In genomic region chr5:114118511-114118910, GRCh38 we compare ENCODE assay signal across 19 cellular contexts.
"Had no signal": no experiment of that assay in that cellular context is flagged by ENCODE, and none has a peak within 500 bp of the region (broad histone marks: within the 10 kb centered on the region; RNA-seq: fewer than 3 reads in every experiment).

No MANE protein-coding gene starts in this region.

- DNase-seq: activated CD4-positive, alpha-beta memory T cell treated with anti-CD3 and anti-CD28 coated beads for 36 hours; activated naive CD4-positive, alpha-beta T cell; activated naive CD8-positive, alpha-beta T cell treated with anti-CD3 and anti-CD28 coated beads, Interleukin-2, amount 10 ng/mL, durations not matched to agents 7 days and 5 days; amygdala; body of pancreas; endodermal cell; foreskin keratinocyte; left cardiac atrium; mesenchymal stem cell; mucosa of descending colon; naive B cell; stimulated activated CD4-positive, alpha-beta T cell treated with anti-CD3 and anti-CD28 coated beads, Interleukin-2, amount 100 ng/mL, for 24 hours; stimulated activated naive CD4-positive, alpha-beta T cell treated with Interleukin-2 at 50 U/mL for 16 hours; thyroid gland had no signal

- H3K36me3 ChIP-seq: prostate gland, right atrium auricular region, thyroid gland had no signal

- H3K4me1 ChIP-seq: foreskin keratinocyte, prostate gland, right atrium auricular region, thyroid gland had no signal

- H3K27me3 ChIP-seq: body of pancreas, foreskin keratinocyte, hepatocyte, right atrium auricular region, thyroid gland had no signal

- H3K9me3 Mint-ChIP-seq: activated naive CD8-positive, alpha-beta T cell treated with anti-CD3 and anti-CD28 coated beads, Interleukin-2, amount 10 ng/mL, durations not matched to agents 7 days and 5 days; endodermal cell had no signal

- H3K4me3 Mint-ChIP-seq: activated CD4-positive, alpha-beta memory T cell treated with anti-CD3 and anti-CD28 coated beads for 36 hours; activated naive CD8-positive, alpha-beta T cell treated with anti-CD3 and anti-CD28 coated beads, Interleukin-2, amount 10 ng/mL, durations not matched to agents 7 days and 5 days; activated T-helper 17 cell treated with anti-CD3 and anti-CD28 coated beads, Interleukin-2, amount 50 U/mL, for 72 hours; endodermal cell; naive B cell had no signal

- H3K27ac ChIP-seq: body of pancreas, epithelial cell of prostate, foreskin keratinocyte, hepatocyte, prostate gland, right atrium auricular region, thyroid gland had no signal

- H3K27ac Mint-ChIP-seq: activated CD4-positive, alpha-beta memory T cell treated with anti-CD3 and anti-CD28 coated beads for 36 hours; activated naive CD8-positive, alpha-beta T cell treated with anti-CD3 and anti-CD28 coated beads, Interleukin-2, amount 10 ng/mL, durations not matched to agents 7 days and 5 days; activated T-helper 17 cell treated with anti-CD3 and anti-CD28 coated beads, Interleukin-2, amount 50 U/mL, for 72 hours; endodermal cell; naive B cell had no signal

- H3K36me3 Mint-ChIP-seq: activated CD4-positive, alpha-beta memory T cell treated with anti-CD3 and anti-CD28 coated beads for 36 hours; activated naive CD8-positive, alpha-beta T cell treated with anti-CD3 and anti-CD28 coated beads, Interleukin-2, amount 10 ng/mL, durations not matched to agents 7 days and 5 days; naive B cell had no signal

- H3K27me3 Mint-ChIP-seq: activated CD4-positive, alpha-beta memory T cell treated with anti-CD3 and anti-CD28 coated beads for 36 hours; activated naive CD8-positive, alpha-beta T cell treated with anti-CD3 and anti-CD28 coated beads, Interleukin-2, amount 10 ng/mL, durations not matched to agents 7 days and 5 days; activated T-helper 17 cell treated with anti-CD3 and anti-CD28 coated beads, Interleukin-2, amount 50 U/mL, for 72 hours had no signal

- H3K9me3 ChIP-seq: body of pancreas, mucosa of descending colon, prostate gland, right atrium auricular region, thyroid gland had no signal

- H3K4me3 ChIP-seq: body of pancreas, hepatocyte, mucosa of descending colon, prostate gland, right atrium auricular region, thyroid gland had no signal

- ATAC-seq: activated T-helper 17 cell treated with anti-CD3 and anti-CD28 coated beads, Interleukin-2, amount 50 U/mL, for 72 hours; body of pancreas; foreskin keratinocyte; mucosa of descending colon had no signal

- H3K4me1 Mint-ChIP-seq: activated naive CD8-positive, alpha-beta T cell treated with anti-CD3 and anti-CD28 coated beads, Interleukin-2, amount 10 ng/mL, durations not matched to agents 7 days and 5 days; activated T-helper 17 cell treated with anti-CD3 and anti-CD28 coated beads, Interleukin-2, amount 50 U/mL, for 72 hours; endodermal cell; naive B cell had no signal
